ENCODE assay signal across 2 cellular contexts in the genomic region with DNA sequence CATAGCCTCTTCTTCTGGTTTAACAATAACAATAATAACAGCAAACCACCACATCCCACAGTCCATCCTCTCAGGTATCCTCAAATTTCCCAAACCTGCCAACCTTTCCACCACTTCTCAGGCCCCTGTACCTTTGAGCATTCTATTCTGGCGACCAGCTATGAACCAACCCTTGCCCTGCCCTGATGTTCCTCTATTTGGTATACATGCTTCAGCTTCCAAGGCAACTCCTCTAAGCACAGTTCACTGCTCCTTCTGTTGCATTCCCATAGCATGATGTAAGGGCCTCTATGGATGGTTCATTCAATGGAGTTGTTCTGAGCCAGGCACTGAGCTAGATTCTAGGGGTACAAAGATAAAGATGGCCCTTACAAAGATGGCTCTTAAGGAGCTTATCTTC. TPM values are rescaled to one million over a fixed set of nuclear protein-coding genes. Genes with fewer than 3 reads are reported as not detected.
"Had no signal": no experiment of that assay in that cellular context is flagged by ENCODE, and none has a peak within 500 bp of the region (broad histone marks: within the 10 kb centered on the region; RNA-seq: fewer than 3 reads in every experiment).

No MANE protein-coding gene starts in this region.

RNA-seq across cellular contexts. Expression of gene NUDT4B, which starts 46.3 kb away (rescaled TPM):
- total RNA-seq: ureter, vagina had no signal
